ENCODE assay signal across 26 cellular contexts in genomic region chr12:78386871-78387270, GRCh38.
"Had no signal": no experiment of that assay in that cellular context is flagged by ENCODE, and none has a peak within 500 bp of the region (broad histone marks: within the 10 kb centered on the region; RNA-seq: fewer than 3 reads in every experiment).

No MANE protein-coding gene starts in this region.

- DNase-seq: activated CD4-positive, alpha-beta memory T cell treated with anti-CD3 and anti-CD28 coated beads for 36 hours; activated CD4-positive, alpha-beta T cell treated with anti-CD3 and anti-CD28 coated beads for 36 hours; activated CD4-positive, alpha-beta T cell treated with anti-CD3 and anti-CD28 coated beads, Interleukin-2, amount 10 ng/mL, durations not matched to agents 24 days and 14 days; activated CD4-positive, CD25-positive, alpha-beta regulatory T cell; activated CD4-positive, CD25-positive, alpha-beta regulatory T cell treated with anti-CD3 and anti-CD28 coated beads, Interleukin-2, amount 50 U/mL, for 72 hours; activated CD8-positive, alpha-beta memory T cell treated with anti-CD3 and anti-CD28 coated beads, Interleukin-2, amount 10 ng/mL, durations not matched to agents 7 days and 5 days; activated CD8-positive, alpha-beta memory T cell treated with anti-CD3 and anti-CD28 coated beads, Interleukin-2, amount 50 U/mL, for 4 hours; activated CD8-positive, alpha-beta T cell treated with anti-CD3 and anti-CD28 coated beads, Interleukin-2, amount 10 ng/mL, durations not matched to agents 7 days and 5 days; activated effector memory CD4-positive, alpha-beta T cell treated with anti-CD3 and anti-CD28 coated beads, Interleukin-2, amount 50 U/mL, for 16 hours; activated naive CD4-positive, alpha-beta T cell treated with anti-CD3 and anti-CD28 coated beads for 36 hours; activated naive CD8-positive, alpha-beta T cell treated with anti-CD3 and anti-CD28 coated beads for 36 hours; activated naive CD8-positive, alpha-beta T cell treated with anti-CD3 and anti-CD28 coated beads, Interleukin-2, amount 50 U/mL, for 24 hours; activated T-cell treated with anti-CD3 and anti-CD28 coated beads, Interleukin-2, amount 50 U/mL, for 1 hour; activated T-cell treated with anti-CD3 and anti-CD28 coated beads, Interleukin-2, amount 50 U/mL, for 48 hours; adrenal gland; amygdala; aorta; body of pancreas; cortex of kidney; dermis blood vessel endothelial cell; effector CD4-positive, alpha-beta T cell; effector memory CD8-positive, alpha-beta T cell; esophagus squamous epithelium; foreskin melanocyte; heart right ventricle; T-helper 2 cell had no signal
